20 cellular contexts compared by ENCODE assay signal in the genomic region with DNA sequence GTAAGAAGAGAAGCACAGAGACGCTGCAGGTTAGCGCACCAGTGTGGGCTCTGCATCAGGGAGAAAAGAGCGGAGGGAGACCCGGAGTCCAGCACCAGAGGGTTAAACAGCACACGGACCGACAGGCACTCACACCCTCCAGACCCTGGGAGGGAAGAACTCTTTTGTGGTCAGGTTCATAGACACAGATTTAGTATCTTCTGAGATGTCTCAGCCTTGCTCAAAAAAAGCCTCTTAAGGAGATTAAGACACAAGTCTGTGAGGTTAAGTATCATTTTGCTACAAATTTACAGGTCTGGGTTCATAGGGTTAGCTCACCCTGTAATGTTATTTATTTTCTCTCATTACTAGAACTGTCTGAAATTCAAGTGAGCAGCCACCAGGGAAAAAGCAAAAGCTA. TPM values are rescaled to one million over a fixed set of nuclear protein-coding genes. Genes with fewer than 3 reads are reported as not detected.
DNase-seq lines count a peak whose midpoint lies in the region; ATAC-seq and TF ChIP-seq lines count a peak whose summit lies in the region.
"Had no signal": no experiment of that assay in that cellular context is flagged by ENCODE, and none has a peak within 500 bp of the region (broad histone marks: within the 10 kb centered on the region; RNA-seq: fewer than 3 reads in every experiment).

No MANE protein-coding gene starts in this region.

- H3K4me3 Mint-ChIP-seq in activated T-helper 17 cell treated with anti-CD3 and anti-CD28 coated beads, Interleukin-2, amount 50 U/mL, for 72 hours, result no peak overlapping the region
- H3K4me3 Mint-ChIP-seq in endodermal cell, result no peak overlapping the region
- H3K4me3 Mint-ChIP-seq: CD4-positive, alpha-beta T cell; IgD-negative memory B cell had no signal

- no peaks in the 10 kb centered on the region for H3K27me3 Mint-ChIP-seq in activated T-helper 17 cell treated with anti-CD3 and anti-CD28 coated beads, Interleukin-2, amount 50 U/mL, for 72 hours
- peaks cover 46% of the 10 kb centered on the region for H3K27me3 Mint-ChIP-seq in endodermal cell (ENCODE audit: insufficient read depth)
- H3K27me3 Mint-ChIP-seq: CD4-positive, alpha-beta T cell; IgD-negative memory B cell had no signal

- H3K4ac ChIP-seq in IMR-90 (ENCODE audit: low read depth, low read length), result no peak overlapping the region

- no peak overlapping the region for H3K56ac ChIP-seq in IMR-90 (ENCODE audit: extremely low read depth, insufficient read depth, low read length)

- H3K79me1 ChIP-seq in IMR-90 (ENCODE audit: low read depth in 1 of 2, low read length in 2 of 2), result no peaks in the 10 kb centered on the region; a peak in 2 of 4 replicates

- no peak overlapping the region for H4K91ac ChIP-seq in IMR-90 (ENCODE audit: insufficient read depth, low read depth, low read length)

- no peaks in the 10 kb centered on the region for H3K9me3 Mint-ChIP-seq in activated T-helper 17 cell treated with anti-CD3 and anti-CD28 coated beads, Interleukin-2, amount 50 U/mL, for 72 hours
- no peaks in the 10 kb centered on the region for H3K9me3 Mint-ChIP-seq in endodermal cell
- H3K9me3 Mint-ChIP-seq: CD4-positive, alpha-beta T cell; IgD-negative memory B cell had no signal

- H3K9me1 ChIP-seq in IMR-90 (ENCODE audit: insufficient read depth, low read length), result peaks cover 12% of the 10 kb centered on the region; the same call in 1 of the 2 replicates

- dilution Hi-C loops in IMR-90 (cut with HindIII; ENCODE audit: low sequenced_read_pairs, unreplicated experiment), result no loop called here

- no peak overlapping the region for H2BK15ac ChIP-seq in IMR-90 (ENCODE audit: low read depth, low read length)

- H4K20me1 ChIP-seq in IMR-90 (ENCODE audit: insufficient read depth, low read length), result no peaks in the 10 kb centered on the region

- TF ChIP-seq POLR2A in IMR-90 (IDR thresholded peaks at IDR 0.05; ENCODE audit: low read depth, low read length), result no peak

- H3K27me3 ChIP-seq in IMR-90 (ENCODE audit: control insufficient read depth, insufficient read depth, low read length), result no peaks in the 10 kb centered on the region
- H3K27me3 ChIP-seq in endodermal cell (ENCODE audit: control insufficient read depth, insufficient read depth, low read length, poor library complexity, severe bottlenecking), result peaks cover 14% of the 10 kb centered on the region

- no peak for TF ChIP-seq RAD21 in IMR-90 (IDR thresholded peaks at IDR 0.05; ENCODE audit: low read length)

- peaks cover 6% of the 10 kb centered on the region for H3K36me3 Mint-ChIP-seq in activated T-helper 17 cell treated with anti-CD3 and anti-CD28 coated beads, Interleukin-2, amount 50 U/mL, for 72 hours (ENCODE audit: low read depth)
- peaks cover 27% of the 10 kb centered on the region for H3K36me3 Mint-ChIP-seq in endodermal cell (ENCODE audit: low read depth)

- in situ Hi-C loops in IMR-90 (cut with MboI; ENCODE audit: low sequenced_read_pairs), result no loop called here

- H3K4me3 ChIP-seq in IMR-90 (ENCODE audit: insufficient read depth, low read depth, low read length), result no peak overlapping the region
- no peak overlapping the region for H3K4me3 ChIP-seq in endodermal cell (ENCODE audit: low read length)

- H3K4me1 Mint-ChIP-seq in activated T-helper 17 cell treated with anti-CD3 and anti-CD28 coated beads, Interleukin-2, amount 50 U/mL, for 72 hours, result no peaks in the 10 kb centered on the region
- H3K4me1 Mint-ChIP-seq in endodermal cell, result peaks cover 14% of the 10 kb centered on the region
- H3K4me1 Mint-ChIP-seq: IgD-negative memory B cell had no signal

- intact Hi-C loops in IMR-90 (cut with micrococcal nuclease), result no loop called here

- CTCF ChIA-PET in IMR-90 (lab: Yijun Ruan, JAX), result no interaction called here

- H3K27ac Mint-ChIP-seq in activated T-helper 17 cell treated with anti-CD3 and anti-CD28 coated beads, Interleukin-2, amount 50 U/mL, for 72 hours, result peak overlapping the region; percentile 23
- no peak overlapping the region for H3K27ac Mint-ChIP-seq in endodermal cell
- H3K27ac Mint-ChIP-seq: CD4-positive, alpha-beta T cell; IgD-negative memory B cell had no signal

- ATAC-seq in IMR-90 (ENCODE audit: low read depth) (peak; percentile 14; the same call in 1 of the 2 replicates), HG02840 (IDR thresholded peaks at IDR 0.05; ENCODE audit: low FRiP score, unreplicated experiment) (no peak), HG03432 (IDR thresholded peaks at IDR 0.05; ENCODE audit: unreplicated experiment) (no peak), GM21786 (IDR thresholded peaks at IDR 0.05; ENCODE audit: unreplicated experiment) (no peak)
- no peak for ATAC-seq in activated T-helper 17 cell treated with anti-CD3 and anti-CD28 coated beads, Interleukin-2, amount 50 U/mL, for 72 hours (replicated peaks)

- H3K4me1 ChIP-seq in IMR-90 (ENCODE audit: control insufficient read depth, insufficient read depth, low read length) (no peaks in the 10 kb centered on the region), endodermal cell (ENCODE audit: control insufficient read depth, insufficient read depth, low read length) (no peaks in the 10 kb centered on the region)

- H3K36me3 ChIP-seq in IMR-90 (ENCODE audit: control insufficient read depth, insufficient read depth, low read length), result peaks cover 20% of the 10 kb centered on the region
- peaks cover 16% of the 10 kb centered on the region for H3K36me3 ChIP-seq in endodermal cell (ENCODE audit: control insufficient read depth, insufficient read depth, low read length)

- POLR2A ChIA-PET in IMR-90 (lab: Charles Lee; ENCODE audit: unreplicated experiment), result interaction anchor here (0.6 kb wide), 1 partner anchor 51 kb away, joined by 3 read pairs; no protein-coding TSS in a partner anchor

- no peak overlapping the region for H2AK5ac ChIP-seq in IMR-90 (ENCODE audit: low read depth, low read length)

- H3K9ac ChIP-seq in IMR-90 (ENCODE audit: low read depth, low read length) (no peak overlapping the region), endodermal cell (ENCODE audit: extremely low read depth, low read length, poor library complexity, severe bottlenecking) (no peak overlapping the region)

- no peak overlapping the region for H3K18ac ChIP-seq in IMR-90 (ENCODE audit: low read depth, low read length)

- no peak overlapping the region for H2AK9ac ChIP-seq in IMR-90 (replicated peaks; ENCODE audit: low read depth, low read length, poor library complexity)

- H3K27ac ChIP-seq in IMR-90 (ENCODE audit: insufficient read depth, low read length), result no peak overlapping the region
- no peak overlapping the region for H3K27ac ChIP-seq in endodermal cell (ENCODE audit: low read depth, low read length)
- H3K27ac ChIP-seq: HL-60 had no signal

- TF ChIP-seq CTCF in IMR-90 (conservative IDR thresholded peaks at IDR 0.05; ENCODE audit: low read depth, low read length) (no peak), endodermal cell (conservative IDR thresholded peaks at IDR 0.05) (no peak)

- H3K9me3 ChIP-seq in IMR-90 (ENCODE audit: control insufficient read depth, insufficient read depth, low read length), result no peaks in the 10 kb centered on the region
- H3K9me3 ChIP-seq in endodermal cell (ENCODE audit: control insufficient read depth, low read length), result no peaks in the 10 kb centered on the region

- no peak overlapping the region for H3K4me2 ChIP-seq in IMR-90 (ENCODE audit: low read depth, low read length)

- no TSS peak for BruUV-seq in IMR-90 (replicated peaks; lab: Mats Ljungman, UMichigan)

- H3K14ac ChIP-seq in IMR-90 (replicated peaks; ENCODE audit: low read depth, low read length), result no peak overlapping the region

- no peak overlapping the region for H2BK20ac ChIP-seq in IMR-90 (ENCODE audit: low read depth, low read length)

- DNase-seq in A172 (ENCODE audit: low spot score) (peak; percentile 31), IMR-90 (no peak), myocyte (ENCODE audit: low read depth) (peak; percentile 11), endodermal cell (no peak)
- DNase-seq: 8988T; CD4-positive, alpha-beta T cell; DMS79; MM.1S; NCI-H1092 treated with DMSO at 0.1 percent for 48 hours; NCI-H146; NCI-H510A; NCI-H748 treated with DMSO at 0.1 percent for 48 hours; OCI-M1; RPMI8226 had no signal

- no peak overlapping the region for H2AFZ ChIP-seq in IMR-90 (replicated peaks; ENCODE audit: low read length, poor library complexity)

- H3K23ac ChIP-seq in IMR-90 (ENCODE audit: low read depth, low read length), result no peak overlapping the region

- no peak overlapping the region for H2BK120ac ChIP-seq in IMR-90 (ENCODE audit: low read depth, low read length)

- no peak overlapping the region for H2BK5ac ChIP-seq in IMR-90 (ENCODE audit: low read depth, low read length, poor library complexity, severe bottlenecking)

- H4K8ac ChIP-seq in IMR-90 (ENCODE audit: low read depth in 2 of 2, low read length in 2 of 2), result no peak overlapping the region

- no peak overlapping the region for H4K5ac ChIP-seq in IMR-90 (ENCODE audit: low read depth, low read length)

- WGBS in IMR-90 (ENCODE audit: extremely low coverage in 2 of 2, insufficient read length in 1 of 2), 2 experiments, result no CpG with 5 or more reads among the region's 6 CpGs
- WGBS in endodermal cell (ENCODE audit: insufficient coverage in 1 of 2, insufficient read length in 1 of 2), 2 experiments, result 96 to 100% methylated on average over 2 to 6 of the region's 6 CpGs

RNA-seq across cellular contexts. Expression of gene NDST2, which starts 16.8 kb away (rescaled TPM):
- 12.2 and 13.5 TPM in 2 replicates for total RNA-seq in A172 (2014; rRNA removed; shearing (Covaris generic))
- total RNA-seq in IMR-90 (2012; rRNA removed) (5.6 TPM in 2 replicates), myocyte (11.5 and 15.2 TPM in 2 replicates), endodermal cell (10 to 100 TPM; 19.6 to 20.3 TPM)
- 14.6 and 16.5 TPM in 2 replicates for polyA plus RNA-seq in IMR-90 (2012; rRNA removed)
- 10.2 and 12.8 TPM in 2 replicates for polyA plus RNA-seq in IMR-90 (2012; cell fraction: cytosol; rRNA removed)
- 61.0 and 69.6 TPM in 2 replicates for polyA plus RNA-seq in IMR-90 (2012; cell fraction: nucleus; rRNA removed; ENCODE audit: low replicate concordance)
- total RNA-seq in activated T-helper 17 cell treated with anti-CD3 and anti-CD28 coated beads, Interleukin-2, amount 50 U/mL, for 72 hours, result 10 to 100 TPM; 41.2 to 64.0 TPM
- 21.9 TPM for polyA plus RNA-seq in myocyte (2012)
- polyA plus RNA-seq in endodermal cell (2013, experiment 1 of 2), result 23.6 TPM
- polyA plus RNA-seq in endodermal cell (2013, experiment 2 of 2), result 15.4 TPM

RNA-seq across cellular contexts. Expression of gene ZSWIM8, which starts 42.8 kb away (rescaled TPM):
- total RNA-seq in A172 (2014; rRNA removed; shearing (Covaris generic)), result 32.3 and 47.9 TPM in 2 replicates
- total RNA-seq in IMR-90 (2012; rRNA removed) (16.8 and 16.9 TPM in 2 replicates), myocyte (79.9 and 103 TPM in 2 replicates), endodermal cell (10 to 100 TPM; 75.9 to 79.8 TPM)
- 103 and 119 TPM in 2 replicates for polyA plus RNA-seq in IMR-90 (2012; rRNA removed)
- polyA plus RNA-seq in IMR-90 (2012; cell fraction: cytosol; rRNA removed), result 27.6 and 89.3 TPM in 2 replicates
- 319 and 862 TPM in 2 replicates for polyA plus RNA-seq in IMR-90 (2012; cell fraction: nucleus; rRNA removed; ENCODE audit: low replicate concordance)
- total RNA-seq in activated T-helper 17 cell treated with anti-CD3 and anti-CD28 coated beads, Interleukin-2, amount 50 U/mL, for 72 hours, result 100 to 1,000 TPM in 1 of 2 donors, 10 to 100 TPM in 1; 66.1 to 113 TPM
- 103 TPM for polyA plus RNA-seq in myocyte (2012)
- polyA plus RNA-seq in endodermal cell (2013, experiment 1 of 2), result 86.6 TPM
- 82.6 TPM for polyA plus RNA-seq in endodermal cell (2013, experiment 2 of 2)

RNA-seq across cellular contexts. Expression of gene CAMK2G, which starts 46.2 kb away (rescaled TPM):
- 36.6 and 38.5 TPM in 2 replicates for total RNA-seq in A172 (2014; rRNA removed; shearing (Covaris generic))
- 18.9 and 20.4 TPM in 2 replicates for total RNA-seq in IMR-90 (2012; rRNA removed)
- polyA plus RNA-seq in IMR-90 (2012; rRNA removed), result 24.0 and 25.4 TPM in 2 replicates
- 19.3 and 21.1 TPM in 2 replicates for polyA plus RNA-seq in IMR-90 (2012; cell fraction: cytosol; rRNA removed)
- 51.4 and 75.4 TPM in 2 replicates for polyA plus RNA-seq in IMR-90 (2012; cell fraction: nucleus; rRNA removed; ENCODE audit: low replicate concordance)
- 10 to 100 TPM; 19.5 to 23.2 TPM for total RNA-seq in activated T-helper 17 cell treated with anti-CD3 and anti-CD28 coated beads, Interleukin-2, amount 50 U/mL, for 72 hours
- 32.4 and 32.8 TPM in 2 replicates for total RNA-seq in myocyte
- 38.8 TPM for polyA plus RNA-seq in myocyte (2012)
- 10 to 100 TPM; 20.9 to 21.7 TPM for total RNA-seq in endodermal cell
- polyA plus RNA-seq in endodermal cell (2013, experiment 1 of 2), result 29.8 TPM
- polyA plus RNA-seq in endodermal cell (2013, experiment 2 of 2), result 25.8 TPM

RNA-seq across cellular contexts. Expression of gene CHCHD1, which starts 46.3 kb away (rescaled TPM):
- total RNA-seq in A172 (2014; rRNA removed; shearing (Covaris generic)), result 77.6 and 90.0 TPM in 2 replicates
- total RNA-seq in IMR-90 (2012; rRNA removed) (11.5 and 13.9 TPM in 2 replicates), myocyte (35.6 and 45.3 TPM in 2 replicates), endodermal cell (10 to 100 TPM; 37.6 to 49.3 TPM)
- 21.0 and 24.9 TPM in 2 replicates for polyA plus RNA-seq in IMR-90 (2012; rRNA removed)
- 25.6 and 36.2 TPM in 2 replicates for polyA plus RNA-seq in IMR-90 (2012; cell fraction: cytosol; rRNA removed)
- 5.7 and 15.2 TPM in 2 replicates for polyA plus RNA-seq in IMR-90 (2012; cell fraction: nucleus; rRNA removed; ENCODE audit: low replicate concordance)
- 10 to 100 TPM; 30.2 to 32.8 TPM for total RNA-seq in activated T-helper 17 cell treated with anti-CD3 and anti-CD28 coated beads, Interleukin-2, amount 50 U/mL, for 72 hours
- polyA plus RNA-seq in myocyte (2012), result 65.3 TPM
- 74.8 TPM for polyA plus RNA-seq in endodermal cell (2013, experiment 1 of 2)
- polyA plus RNA-seq in endodermal cell (2013, experiment 2 of 2), result 73.7 TPM

Comparison
In these comparisons a context has a peak if more than half of its experiments do, and no peak if none do; other contexts are left out.
1. DNase-seq: peak in A172 (single experiment) and myocyte (single experiment); none in IMR-90 (single experiment) and endodermal cell (single experiment).